Comparison of ENCODE assay signal across 18 cellular contexts in the genomic region with DNA sequence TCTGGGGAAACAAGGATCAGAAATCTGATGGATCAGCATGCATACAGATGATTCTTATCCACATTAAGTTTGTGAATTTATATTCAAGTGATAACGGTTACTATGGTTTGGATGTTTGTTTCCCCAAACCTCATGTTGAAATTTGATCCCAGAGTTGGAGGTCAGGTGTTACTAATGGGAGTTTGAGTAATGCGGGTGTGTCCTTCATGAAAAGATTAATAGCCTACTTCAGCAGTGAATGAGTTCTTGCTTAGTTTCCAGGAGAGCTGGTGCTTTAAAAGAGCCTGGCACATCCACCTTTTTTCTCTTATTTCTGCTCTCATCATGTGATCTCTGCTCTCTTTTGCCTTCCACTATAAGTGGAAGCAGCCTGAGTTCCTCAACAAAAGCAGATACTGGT.
DNase-seq lines count a peak whose midpoint lies in the region; TF ChIP-seq lines count a peak whose summit lies in the region.
"Had no signal": no experiment of that assay in that cellular context is flagged by ENCODE, and none has a peak within 500 bp of the region (broad histone marks: within the 10 kb centered on the region; RNA-seq: fewer than 3 reads in every experiment).

No MANE protein-coding gene starts in this region.

- no peak for TF ChIP-seq CTCF in fibroblast of lung (conservative IDR thresholded peaks at IDR 0.05 in 1 of 2, IDR thresholded peaks at IDR 0.05 in 1 of 2; ENCODE audit: low read depth in 1 of 2, low read length in 2 of 2)
- TF ChIP-seq CTCF in transverse colon (IDR thresholded peaks at IDR 0.05): no peak
- no peak for TF ChIP-seq CTCF in spleen (IDR thresholded peaks at IDR 0.05 in 8 of 11, conservative IDR thresholded peaks at IDR 0.05 in 3 of 11)
- no peak for TF ChIP-seq CTCF in adrenal gland (IDR thresholded peaks at IDR 0.05)

- H3K27ac ChIP-seq in fibroblast of lung (ENCODE audit: insufficient read depth, low read length): no peak overlapping the region
- H3K27ac ChIP-seq in transverse colon: no peak overlapping the region
- no peak overlapping the region for H3K27ac ChIP-seq in spleen
- H3K27ac ChIP-seq in adrenal gland: no peak overlapping the region
- H3K27ac ChIP-seq: BLaER1 treated with 17β-estradiol and CSF1 and Interleukin-3, amounts not matched to agents 10 nM and 100 nM; lower lobe of right lung; uterus had no signal

- no peak overlapping the region for H3K9ac ChIP-seq in fibroblast of lung (ENCODE audit: insufficient read depth, low read length)
- H3K9ac ChIP-seq: BLaER1 treated with 17β-estradiol and CSF1 and Interleukin-3, amounts not matched to agents 10 nM and 100 nM had no signal

- H3K27me3 ChIP-seq in fibroblast of lung (ENCODE audit: control insufficient read depth, insufficient read depth, low read length): no peaks in the 10 kb centered on the region
- H3K27me3 ChIP-seq in transverse colon: no peaks in the 10 kb centered on the region
- peaks cover 0 to 1% (median 0%) of the 10 kb centered on the region in 7 donors for H3K27me3 ChIP-seq in spleen (replicated peaks in 1 of 7)
- H3K27me3 ChIP-seq in adrenal gland: peaks cover 6% of the 10 kb centered on the region
- H3K27me3 ChIP-seq: BLaER1 treated with 17β-estradiol and CSF1 and Interleukin-3, amounts not matched to agents 10 nM and 100 nM; uterus had no signal

- H3K4me1 ChIP-seq in fibroblast of lung (ENCODE audit: control insufficient read depth, extremely low read depth, insufficient read depth, low read length) (no peaks in the 10 kb centered on the region), transverse colon (no peaks in the 10 kb centered on the region), spleen (no peaks in the 10 kb centered on the region), adrenal gland (replicated peaks in 1 of 2) (no peaks in the 10 kb centered on the region)
- H3K4me1 ChIP-seq: BLaER1 treated with 17β-estradiol and CSF1 and Interleukin-3, amounts not matched to agents 10 nM and 100 nM; lower lobe of right lung; uterus had no signal

- no peaks in the 10 kb centered on the region for H3K79me2 ChIP-seq in fibroblast of lung (ENCODE audit: control insufficient read depth, insufficient read depth, low read length)

- 84% methylated on average over 2 of the region's 2 CpGs; no CpG with 5 or more reads in 1 of the 2 donors for WGBS in transverse colon (ENCODE audit: low coverage in 1 of 2), 2 donors
- 69 to 81% (median 76%) methylated on average over 2 of the region's 2 CpGs for WGBS in spleen, 5 donors
- 48 to 86% (median 52%) methylated on average over 1 to 2 of the region's 2 CpGs for WGBS in adrenal gland, 4 donors

- intact Hi-C loops in transverse colon (cut with DNase I; ENCODE audit: low total_unique reads) (no loop called here), spleen (cut with DNase I; ENCODE audit: low total_unique reads) (no loop called here), adrenal gland (cut with DNase I) (no loop called here)

- TF ChIP-seq POLR2A in transverse colon (IDR thresholded peaks at IDR 0.05) (no peak), spleen (IDR thresholded peaks at IDR 0.05) (no peak), adrenal gland (IDR thresholded peaks at IDR 0.05) (no peak)

- DNase-seq in A172 (ENCODE audit: low spot score): peak; percentile 19
- DNase-seq in M059J (ENCODE audit: low read depth): peak; percentile 78
- DNase-seq in NCI-H748 (lab: John Stamatoyannopoulos, UW; ENCODE audit: unreplicated experiment): peak; percentile 93
- DNase-seq in fibroblast of lung (ENCODE audit: low read depth in 2 of 2): peak; percentile 20 to 49
- DNase-seq in cerebellar cortex (ENCODE audit: low spot score): no peak
- DNase-seq in transverse colon: no peak
- no peak for DNase-seq in spleen
- DNase-seq in adrenal gland: no peak
- DNase-seq: activated CD4-positive, alpha-beta T cell treated with anti-CD3 and anti-CD28 coated beads for 4 hours; activated CD8-positive, alpha-beta memory T cell treated with anti-CD3 and anti-CD28 coated beads, Interleukin-2, amount 10 ng/mL, durations not matched to agents 7 days and 5 days; lower lobe of right lung; NCI-H2029; NCI-H82; OCI-M1; right cardiac atrium; SHP77 treated with DMSO at 0.1 percent for 48 hours; uterus had no signal

- no peak overlapping the region for H3K4me2 ChIP-seq in fibroblast of lung (ENCODE audit: extremely low read depth, insufficient read depth, low read length)
- H3K4me2 ChIP-seq: BLaER1 treated with 17β-estradiol and CSF1 and Interleukin-3, amounts not matched to agents 10 nM and 100 nM had no signal

- H3K4me3 ChIP-seq in fibroblast of lung (replicated peaks in 1 of 4; ENCODE audit: control extremely low read depth in 1 of 4, insufficient read depth in 1 of 4, low read depth in 3 of 4, low read length in 4 of 4): no peak overlapping the region
- H3K4me3 ChIP-seq in transverse colon: no peak overlapping the region
- no peak overlapping the region for H3K4me3 ChIP-seq in spleen
- no peak overlapping the region for H3K4me3 ChIP-seq in adrenal gland
- H3K4me3 ChIP-seq: BLaER1 treated with 17β-estradiol and CSF1 and Interleukin-3, amounts not matched to agents 10 nM and 100 nM; lower lobe of right lung; uterus had no signal

- in situ Hi-C loops in transverse colon (cut with MboI; ENCODE audit: low pct_ligation_motif_present in 1 of 4, low pct_unique_long_range_greater_than_20kb in 1 of 4, low sequenced_read_pairs in 3 of 4): no loop called here

- H4K20me1 ChIP-seq in fibroblast of lung (ENCODE audit: control insufficient read depth, extremely low read depth, insufficient read depth, low read length): no peaks in the 10 kb centered on the region
- H4K20me1 ChIP-seq: BLaER1 treated with 17β-estradiol and CSF1 and Interleukin-3, amounts not matched to agents 10 nM and 100 nM had no signal

- no peak overlapping the region for H2AFZ ChIP-seq in fibroblast of lung (ENCODE audit: low read length)

- TF ChIP-seq EP300 in transverse colon (IDR thresholded peaks at IDR 0.05; ENCODE audit: low read depth): no peak

- H3K9me3 ChIP-seq in fibroblast of lung (ENCODE audit: control insufficient read depth, insufficient read depth, low read depth, low read length) (no peaks in the 10 kb centered on the region), transverse colon (no peaks in the 10 kb centered on the region), spleen (no peaks in the 10 kb centered on the region), adrenal gland (replicated peaks in 1 of 3) (no peaks in the 10 kb centered on the region)
- H3K9me3 ChIP-seq: BLaER1 treated with 17β-estradiol and CSF1 and Interleukin-3, amounts not matched to agents 10 nM and 100 nM; lower lobe of right lung; uterus had no signal

- H3K36me3 ChIP-seq in fibroblast of lung (ENCODE audit: control insufficient read depth, insufficient read depth, low read length): no peaks in the 10 kb centered on the region
- H3K36me3 ChIP-seq in transverse colon: no peaks in the 10 kb centered on the region
- no peaks in the 10 kb centered on the region for H3K36me3 ChIP-seq in spleen
- no peaks in the 10 kb centered on the region for H3K36me3 ChIP-seq in adrenal gland (replicated peaks in 1 of 2)
- H3K36me3 ChIP-seq: BLaER1 treated with 17β-estradiol and CSF1 and Interleukin-3, amounts not matched to agents 10 nM and 100 nM; lower lobe of right lung; uterus had no signal

Comparison
In these comparisons a context has a peak if more than half of its experiments do, and no peak if none do; other contexts are left out.
1. DNase-seq: peak in A172 (single experiment), M059J (single experiment), NCI-H748 (single experiment) and fibroblast of lung (2 of 2); none in cerebellar cortex (single experiment), transverse colon (single experiment), spleen (single experiment) and adrenal gland (0 of 7).